Comparison of ENCODE assay signal across 1 cellular context in the genomic region with DNA sequence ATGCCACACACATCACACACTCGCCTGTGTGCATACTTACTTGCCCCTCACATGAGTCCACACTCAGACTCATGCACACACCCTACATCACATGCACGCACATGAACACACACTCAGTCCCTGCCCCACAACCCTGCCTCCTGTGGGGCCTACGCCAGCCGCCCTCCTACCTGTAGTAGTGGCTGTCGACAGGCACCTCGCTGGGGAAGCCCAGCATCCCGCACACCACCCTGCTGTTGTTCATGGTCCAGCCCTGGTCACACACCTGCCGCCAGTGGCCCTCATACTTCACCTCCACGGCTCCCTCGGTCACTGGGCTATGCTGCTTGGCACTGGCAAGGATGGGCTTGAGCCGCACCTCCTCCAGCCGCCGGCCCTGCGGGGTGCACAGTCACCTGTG.
TF ChIP-seq lines count a peak whose summit lies in the region.

No MANE protein-coding gene starts in this region.

TF ChIP-seq in HepG2, 621 proteins besides CTCF, POLR2A, EP300 and RAD21 (continued from another document):
- TF ChIP-seq, protein P1, sequence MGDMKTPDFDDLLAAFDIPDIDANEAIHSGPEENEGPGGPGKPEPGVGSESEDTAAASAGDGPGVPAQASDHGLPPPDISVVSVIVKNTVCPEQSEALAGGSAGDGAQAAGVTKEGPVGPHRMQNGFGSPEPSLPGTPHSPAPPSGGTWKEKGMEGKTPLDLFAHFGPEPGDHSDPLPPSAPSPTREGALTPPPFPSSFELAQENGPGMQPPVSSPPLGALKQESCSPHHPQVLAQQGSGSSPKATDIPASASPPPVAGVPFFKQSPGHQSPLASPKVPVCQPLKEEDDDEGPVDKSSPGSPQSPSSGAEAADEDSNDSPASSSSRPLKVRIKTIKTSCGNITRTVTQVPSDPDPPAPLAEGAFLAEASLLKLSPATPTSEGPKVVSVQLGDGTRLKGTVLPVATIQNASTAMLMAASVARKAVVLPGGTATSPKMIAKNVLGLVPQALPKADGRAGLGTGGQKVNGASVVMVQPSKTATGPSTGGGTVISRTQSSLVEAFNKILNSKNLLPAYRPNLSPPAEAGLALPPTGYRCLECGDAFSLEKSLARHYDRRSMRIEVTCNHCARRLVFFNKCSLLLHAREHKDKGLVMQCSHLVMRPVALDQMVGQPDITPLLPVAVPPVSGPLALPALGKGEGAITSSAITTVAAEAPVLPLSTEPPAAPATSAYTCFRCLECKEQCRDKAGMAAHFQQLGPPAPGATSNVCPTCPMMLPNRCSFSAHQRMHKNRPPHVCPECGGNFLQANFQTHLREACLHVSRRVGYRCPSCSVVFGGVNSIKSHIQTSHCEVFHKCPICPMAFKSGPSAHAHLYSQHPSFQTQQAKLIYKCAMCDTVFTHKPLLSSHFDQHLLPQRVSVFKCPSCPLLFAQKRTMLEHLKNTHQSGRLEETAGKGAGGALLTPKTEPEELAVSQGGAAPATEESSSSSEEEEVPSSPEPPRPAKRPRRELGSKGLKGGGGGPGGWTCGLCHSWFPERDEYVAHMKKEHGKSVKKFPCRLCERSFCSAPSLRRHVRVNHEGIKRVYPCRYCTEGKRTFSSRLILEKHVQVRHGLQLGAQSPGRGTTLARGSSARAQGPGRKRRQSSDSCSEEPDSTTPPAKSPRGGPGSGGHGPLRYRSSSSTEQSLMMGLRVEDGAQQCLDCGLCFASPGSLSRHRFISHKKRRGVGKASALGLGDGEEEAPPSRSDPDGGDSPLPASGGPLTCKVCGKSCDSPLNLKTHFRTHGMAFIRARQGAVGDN (CRISPR knock-in tag; IDR thresholded peaks at IDR 0.05), result peak; percentile 12; the same call in 1 of the 2 replicates
- TF ChIP-seq ARNT2 (CRISPR knock-in tag; IDR thresholded peaks at IDR 0.05; ENCODE audit: low read depth) (no peak), DNMT3B (CRISPR knock-in tag; conservative IDR thresholded peaks at IDR 0.05) (no peak), WIZ (CRISPR knock-in tag; IDR thresholded peaks at IDR 0.05) (no peak)
